24 cellular contexts compared by ENCODE assay signal in genomic region chr20:64100566-64100888, GRCh38. TPM values are rescaled to one million over a fixed set of nuclear protein-coding genes. Genes with fewer than 3 reads are reported as not detected.
"Had no signal": no experiment of that assay in that cellular context is flagged by ENCODE, and none has a peak within 500 bp of the region (broad histone marks: within the 10 kb centered on the region; RNA-seq: fewer than 3 reads in every experiment).

No MANE protein-coding gene starts in this region.

- H3K36me3 Mint-ChIP-seq: natural killer cell; stimulated activated effector memory CD8-positive, alpha-beta T cell treated with anti-CD3 and anti-CD28 coated beads, Interleukin-12 subunit alpha, Interleukin-12 subunit beta, amount 100 ng/mL, for 72 hours had no signal

- H3K9me3 Mint-ChIP-seq: activated naive CD8-positive, alpha-beta T cell treated with anti-CD3 and anti-CD28 coated beads for 36 hours; central memory CD8-positive, alpha-beta T cell; stimulated activated effector memory CD8-positive, alpha-beta T cell treated with anti-CD3 and anti-CD28 coated beads, Interleukin-12 subunit alpha, Interleukin-12 subunit beta, amount 100 ng/mL, for 72 hours had no signal

- DNase-seq: activated CD4-positive, alpha-beta T cell treated with anti-CD3 and anti-CD28 coated beads, Interleukin-2, amount 10 ng/mL, durations not matched to agents 7 days and 5 days; activated CD8-positive, alpha-beta memory T cell treated with anti-CD3 and anti-CD28 coated beads, Interleukin-2, amount 50 U/mL, for 48 hours; activated gamma-delta T cell; activated naive CD8-positive, alpha-beta T cell treated with anti-CD3 and anti-CD28 coated beads for 36 hours; activated T-cell treated with anti-CD3 and anti-CD28 coated beads, Interleukin-2, amount 50 U/mL, for 72 hours; brain microvascular endothelial cell; cortex of kidney; effector CD4-positive, alpha-beta T cell; esophagus squamous epithelium; hypothalamus; left ventricle myocardium inferior; mucosa of descending colon; natural killer cell; substantia nigra; uterus; WERI-Rb-1 had no signal

- H3K27ac ChIP-seq: brain microvascular endothelial cell, esophagus squamous epithelium, left ventricle myocardium inferior, tibial nerve, uterus, WERI-Rb-1 had no signal

- FAIRE-seq: endothelial cell of umbilical vein, kidney had no signal

- H3K36me3 ChIP-seq: brain microvascular endothelial cell, esophagus squamous epithelium, left ventricle myocardium inferior, uterus, WERI-Rb-1 had no signal

- H3K4me3 Mint-ChIP-seq: activated CD4-positive, alpha-beta T cell treated with anti-CD3 and anti-CD28 coated beads, Interleukin-2, amount 10 ng/mL, durations not matched to agents 7 days and 5 days; activated naive CD8-positive, alpha-beta T cell treated with anti-CD3 and anti-CD28 coated beads for 36 hours; central memory CD8-positive, alpha-beta T cell had no signal

- H3K4me1 Mint-ChIP-seq: central memory CD8-positive, alpha-beta T cell had no signal

- H3K4me3 ChIP-seq: esophagus squamous epithelium, left ventricle myocardium inferior, mucosa of descending colon, tibial nerve, uterus had no signal

- H3K9me3 ChIP-seq: esophagus squamous epithelium, left ventricle myocardium inferior, mucosa of descending colon, tibial nerve, uterus had no signal

- H3K27ac Mint-ChIP-seq: activated CD4-positive, alpha-beta T cell treated with anti-CD3 and anti-CD28 coated beads, Interleukin-2, amount 10 ng/mL, durations not matched to agents 7 days and 5 days; activated T-cell treated with anti-CD3 and anti-CD28 coated beads, Interleukin-2, amount 50 U/mL, for 72 hours; natural killer cell; stimulated activated effector memory CD8-positive, alpha-beta T cell treated with anti-CD3 and anti-CD28 coated beads, Interleukin-12 subunit alpha, Interleukin-12 subunit beta, amount 100 ng/mL, for 72 hours had no signal

RNA-seq across cellular contexts. Expression of gene NPBWR2, which starts 6.8 kb away (rescaled TPM):
- total RNA-seq: activated CD4-positive, alpha-beta T cell treated with anti-CD3 and anti-CD28 coated beads, Interleukin-2, amount 10 ng/mL, durations not matched to agents 7 days and 5 days; activated naive CD8-positive, alpha-beta T cell treated with anti-CD3 and anti-CD28 coated beads for 36 hours; activated T-cell treated with anti-CD3 and anti-CD28 coated beads, Interleukin-2, amount 50 U/mL, for 72 hours; endothelial cell of umbilical vein; esophagus squamous epithelium; fibroblast of villous mesenchyme; glomerular endothelial cell; kidney; left ventricle myocardium inferior; mucosa of descending colon; natural killer cell; renal cortical epithelial cell; tibial nerve; uterus had no signal
- polyA plus RNA-seq: endothelial cell of umbilical vein had no signal

RNA-seq across cellular contexts. Expression of gene LKAAEAR1, which starts 16.3 kb away (rescaled TPM):
- total RNA-seq: endothelial cell of umbilical vein, esophagus squamous epithelium, fibroblast of villous mesenchyme, left ventricle myocardium inferior, mucosa of descending colon, natural killer cell, renal cortical epithelial cell, uterus had no signal
